Comparison of ENCODE assay signal across 16 cellular contexts in the genomic region with DNA sequence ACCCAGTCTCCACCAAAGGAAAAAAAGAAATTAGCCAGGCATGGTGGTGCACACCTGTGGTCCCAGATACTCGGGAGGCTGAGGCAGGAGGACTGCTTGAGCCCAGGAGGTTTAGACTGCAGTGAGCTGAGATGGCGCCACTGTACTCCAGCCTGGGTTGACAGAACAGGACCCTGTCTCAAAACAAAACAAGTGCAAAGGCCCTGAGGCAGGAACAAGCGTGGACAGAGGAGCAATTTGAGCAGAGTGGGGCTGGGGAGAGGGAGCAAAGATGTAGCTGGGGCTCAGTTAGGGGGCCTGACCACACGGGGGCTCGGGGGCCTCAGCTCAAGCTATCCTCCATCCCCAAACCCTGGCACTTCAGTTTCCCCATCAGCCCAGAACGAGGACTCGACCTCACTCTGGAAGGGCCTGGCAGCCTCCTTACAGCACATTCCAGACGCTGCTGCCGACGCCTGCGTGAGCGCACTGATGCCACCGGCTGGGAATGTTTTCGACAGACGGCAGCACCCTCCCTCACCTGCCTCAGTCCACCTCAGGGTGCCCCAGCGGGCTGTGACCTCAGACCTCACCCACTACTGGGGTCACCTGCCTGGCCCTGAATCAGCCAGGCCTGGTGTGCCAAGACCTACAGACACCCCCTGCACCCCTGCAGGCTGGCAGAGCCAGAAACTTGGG. TPM values are rescaled to one million over a fixed set of nuclear protein-coding genes. Genes with fewer than 3 reads are reported as not detected.
"Had no signal": no experiment of that assay in that cellular context is flagged by ENCODE, and none has a peak within 500 bp of the region (broad histone marks: within the 10 kb centered on the region; RNA-seq: fewer than 3 reads in every experiment).

No MANE protein-coding gene starts in this region.

- DNase-seq: activated CD4-positive, alpha-beta T cell treated with anti-CD3 and anti-CD28 coated beads for 36 hours; activated CD8-positive, alpha-beta memory T cell treated with anti-CD3 and anti-CD28 coated beads for 24 hours; activated naive CD4-positive, alpha-beta T cell treated with anti-CD3 and anti-CD28 coated beads, Interleukin-2, amount 10 ng/mL, durations not matched to agents 7 days and 5 days; activated T-cell treated with anti-CD3 and anti-CD28 coated beads for 4 hours; effector memory CD8-positive, alpha-beta T cell; hippocampal formation; left cardiac atrium; natural killer cell; stimulated activated CD4-positive, alpha-beta T cell treated with anti-CD3 and anti-CD28 coated beads, Interleukin-4, amount 100 ng/mL, for 1 hour; stimulated activated CD8-positive, alpha-beta memory T cell treated with anti-CD3 and anti-CD28 coated beads, Interleukin-4, amount 100 ng/mL, for 48 hours; testis; uterus had no signal

- H3K36me3 Mint-ChIP-seq: natural killer cell had no signal

- H3K36me3 ChIP-seq: uterus had no signal

- H3K9me3 ChIP-seq: testis, uterus had no signal

- H3K27me3 ChIP-seq: testis, uterus had no signal

- ATAC-seq: activated CD4-positive, alpha-beta T cell treated with anti-CD3 and anti-CD28 coated beads for 36 hours; activated T-helper 17 cell treated with anti-CD3 and anti-CD28 coated beads, Interleukin-2, amount 50 U/mL, for 72 hours; effector memory CD8-positive, alpha-beta T cell; left cardiac atrium; natural killer cell had no signal

- H3K27me3 Mint-ChIP-seq: activated T-helper 17 cell treated with anti-CD3 and anti-CD28 coated beads, Interleukin-2, amount 50 U/mL, for 72 hours; effector memory CD8-positive, alpha-beta T cell; stimulated activated naive CD8-positive, alpha-beta T cell treated with anti-CD3 and anti-CD28 coated beads, Interleukin-15, Interleukin-2, amounts not matched to agents 100 ng/mL and 50 ng/mL, for 24 hours had no signal

- H3K9me3 Mint-ChIP-seq: activated naive CD4-positive, alpha-beta T cell treated with anti-CD3 and anti-CD28 coated beads, Interleukin-2, amount 10 ng/mL, durations not matched to agents 7 days and 5 days; activated T-helper 17 cell treated with anti-CD3 and anti-CD28 coated beads, Interleukin-2, amount 50 U/mL, for 72 hours; effector memory CD8-positive, alpha-beta T cell; natural killer cell; stimulated activated naive CD8-positive, alpha-beta T cell treated with anti-CD3 and anti-CD28 coated beads, Interleukin-15, Interleukin-2, amounts not matched to agents 100 ng/mL and 50 ng/mL, for 24 hours had no signal

- H3K4me3 Mint-ChIP-seq: effector memory CD8-positive, alpha-beta T cell; natural killer cell had no signal

- H3K27ac ChIP-seq: testis, uterus had no signal

- H3K27ac Mint-ChIP-seq: activated CD4-positive, alpha-beta T cell treated with anti-CD3 and anti-CD28 coated beads for 36 hours; activated naive CD4-positive, alpha-beta T cell treated with anti-CD3 and anti-CD28 coated beads, Interleukin-2, amount 10 ng/mL, durations not matched to agents 7 days and 5 days; activated T-helper 17 cell treated with anti-CD3 and anti-CD28 coated beads, Interleukin-2, amount 50 U/mL, for 72 hours; stimulated activated naive CD8-positive, alpha-beta T cell treated with anti-CD3 and anti-CD28 coated beads, Interleukin-15, Interleukin-2, amounts not matched to agents 100 ng/mL and 50 ng/mL, for 24 hours had no signal

RNA-seq across cellular contexts. Expression of a gene that starts 4.6 kb away (rescaled TPM):
- total RNA-seq: activated CD4-positive, alpha-beta T cell treated with anti-CD3 and anti-CD28 coated beads for 36 hours; epithelial cell of proximal tubule; lung microvascular endothelial cell had no signal

RNA-seq across cellular contexts. Expression of a gene that starts 45.4 kb away (rescaled TPM):
- total RNA-seq: epithelial cell of proximal tubule had no signal
